In genomic region chr11:3879967-3880542, GRCh38 we compare ENCODE assay signal across 10 cellular contexts. TPM values are rescaled to one million over a fixed set of nuclear protein-coding genes. Genes with fewer than 3 reads are reported as not detected.
A peak's percentile ranks its signal among the peaks of the same experiment; 100 is the strongest.
DNase-seq lines count a peak whose midpoint lies in the region; ATAC-seq, FAIRE-seq and TF ChIP-seq lines count a peak whose summit lies in the region.
"Had no signal": no experiment of that assay in that cellular context is flagged by ENCODE, and none has a peak within 500 bp of the region (broad histone marks: within the 10 kb centered on the region; RNA-seq: fewer than 3 reads in every experiment).

No MANE protein-coding gene starts in this region.

- no peaks in the 10 kb centered on the region for H3K27me3 Mint-ChIP-seq in activated CD8-positive, alpha-beta T cell treated with anti-CD3 and anti-CD28 coated beads, Interleukin-2, amount 10 ng/mL, durations not matched to agents 7 days and 5 days (ENCODE audit: low read depth)
- no peaks in the 10 kb centered on the region for H3K27me3 Mint-ChIP-seq in natural killer cell treated with Interleukin-12 subunit alpha and Interleukin-12 subunit beta and Interleukin-15 and Interleukin-18, amount 100 ng/mL, for 72 hours

- peaks cover 73% of the 10 kb centered on the region for H3K4me1 Mint-ChIP-seq in activated CD8-positive, alpha-beta T cell treated with anti-CD3 and anti-CD28 coated beads, Interleukin-2, amount 10 ng/mL, durations not matched to agents 7 days and 5 days (ENCODE audit: low read depth)
- H3K4me1 Mint-ChIP-seq in natural killer cell treated with Interleukin-12 subunit alpha and Interleukin-12 subunit beta and Interleukin-15 and Interleukin-18, amount 100 ng/mL, for 72 hours (ENCODE audit: low read depth in 2 of 2) = peaks cover 65 to 66% of the 10 kb centered on the region in 2 donors

- CTCF ChIA-PET in activated CD8-positive, alpha-beta T cell treated with anti-CD3 and anti-CD28 coated beads, Interleukin-2, amount 10 ng/mL, durations not matched to agents 7 days and 5 days (lab: Charles Lee) = interaction anchor here (0.9 to 3.6 kb wide), 7 partner anchors 9 to 47 kb away, joined by 3 to 27 read pairs (median 5); partner anchors contain the start of gene STIM1
- CTCF ChIA-PET in RWPE1 (lab: Yijun Ruan, JAX) = interaction anchor here (1.2 kb wide), 1 partner anchor 17 kb away, joined by 3 read pairs; no protein-coding TSS in a partner anchor

- no peaks in the 10 kb centered on the region for H3K36me3 Mint-ChIP-seq in activated CD8-positive, alpha-beta T cell treated with anti-CD3 and anti-CD28 coated beads, Interleukin-2, amount 10 ng/mL, durations not matched to agents 7 days and 5 days (ENCODE audit: low read depth)
- H3K36me3 Mint-ChIP-seq in natural killer cell treated with Interleukin-12 subunit alpha and Interleukin-12 subunit beta and Interleukin-15 and Interleukin-18, amount 100 ng/mL, for 72 hours = no peaks in the 10 kb centered on the region

- POLR2A ChIA-PET in activated CD8-positive, alpha-beta T cell treated with anti-CD3 and anti-CD28 coated beads, Interleukin-2, amount 10 ng/mL, durations not matched to agents 7 days and 5 days (lab: Charles Lee) = interaction anchor here (1.0 to 1.7 kb wide), 2 partner anchors 25 to 62 kb away, joined by 3 to 10 read pairs; partner anchors contain the start of gene STIM1
- POLR2A ChIA-PET in RWPE1 (lab: Yijun Ruan, JAX; ENCODE audit: low non-redundant PET) = no interaction called here

- no peak overlapping the region for H3K27ac ChIP-seq in RWPE1

- peak overlapping the region; percentile 73 for H3K27ac Mint-ChIP-seq in activated CD8-positive, alpha-beta T cell treated with anti-CD3 and anti-CD28 coated beads, Interleukin-2, amount 10 ng/mL, durations not matched to agents 7 days and 5 days
- H3K27ac Mint-ChIP-seq in natural killer cell treated with Interleukin-12 subunit alpha and Interleukin-12 subunit beta and Interleukin-15 and Interleukin-18, amount 100 ng/mL, for 72 hours = peak overlapping the region; percentile 84 to 92

- no peak overlapping the region for H3K4me3 Mint-ChIP-seq in activated CD8-positive, alpha-beta T cell treated with anti-CD3 and anti-CD28 coated beads, Interleukin-2, amount 10 ng/mL, durations not matched to agents 7 days and 5 days
- peak overlapping the region; percentile 55 for H3K4me3 Mint-ChIP-seq in natural killer cell treated with Interleukin-12 subunit alpha and Interleukin-12 subunit beta and Interleukin-15 and Interleukin-18, amount 100 ng/mL, for 72 hours

- TF ChIP-seq CTCF in RWPE1 (conservative IDR thresholded peaks at IDR 0.05; ENCODE audit: low read depth) = no peak

- DNase-seq in GM18507 (ENCODE audit: extremely low spot score, insufficient read length, low read depth) = no peak
- DNase-seq in activated CD8-positive, alpha-beta T cell treated with anti-CD3 and anti-CD28 coated beads, Interleukin-2, amount 10 ng/mL, durations not matched to agents 7 days and 5 days = no peak
- no peak for DNase-seq in natural killer cell treated with Interleukin-12 subunit alpha and Interleukin-12 subunit beta and Interleukin-15 and Interleukin-18, amount 100 ng/mL, for 72 hours (ENCODE audit: low spot score)
- DNase-seq in RWPE1 (ENCODE audit: low spot score) = no peak
- no peak for DNase-seq in NCI-H2107 (lab: John Stamatoyannopoulos, UW)
- DNase-seq in GM19240 (ENCODE audit: insufficient read length, low spot score) = no peak
- DNase-seq in T1000 (lab: John Stamatoyannopoulos, UW) = no peak
- DNase-seq: cortex of kidney, retina had no signal

- ATAC-seq in HG02759 (IDR thresholded peaks at IDR 0.05; ENCODE audit: unreplicated experiment) = peak; percentile 52
- no peak for ATAC-seq in activated CD8-positive, alpha-beta T cell treated with anti-CD3 and anti-CD28 coated beads, Interleukin-2, amount 10 ng/mL, durations not matched to agents 7 days and 5 days
- peak in 1 of 2 donors; percentile 51 for ATAC-seq in natural killer cell treated with Interleukin-12 subunit alpha and Interleukin-12 subunit beta and Interleukin-15 and Interleukin-18, amount 100 ng/mL, for 72 hours

- peak; percentile 78 for FAIRE-seq in GM18507 (lab: Jason Lieb, UNC)

- no peaks in the 10 kb centered on the region for H3K9me3 Mint-ChIP-seq in activated CD8-positive, alpha-beta T cell treated with anti-CD3 and anti-CD28 coated beads, Interleukin-2, amount 10 ng/mL, durations not matched to agents 7 days and 5 days (ENCODE audit: insufficient read depth)
- H3K9me3 Mint-ChIP-seq in natural killer cell treated with Interleukin-12 subunit alpha and Interleukin-12 subunit beta and Interleukin-15 and Interleukin-18, amount 100 ng/mL, for 72 hours = no peaks in the 10 kb centered on the region

RNA-seq across cellular contexts. Expression of gene STIM1, which starts 24.6 kb away (rescaled TPM):
- 100 to 1,000 TPM in 1 of 2 experiments, 10 to 100 TPM in 1; 97.3 to 104 TPM for total RNA-seq in activated CD8-positive, alpha-beta T cell treated with anti-CD3 and anti-CD28 coated beads, Interleukin-2, amount 10 ng/mL, durations not matched to agents 7 days and 5 days
- total RNA-seq in natural killer cell treated with Interleukin-12 subunit alpha and Interleukin-12 subunit beta and Interleukin-15 and Interleukin-18, amount 100 ng/mL, for 72 hours = 10 to 100 TPM; 83.9 to 85.9 TPM

RNA-seq across cellular contexts. Expression of gene RHOG, which starts 39.3 kb away (rescaled TPM):
- 100 to 1,000 TPM; 173 to 191 TPM for total RNA-seq in activated CD8-positive, alpha-beta T cell treated with anti-CD3 and anti-CD28 coated beads, Interleukin-2, amount 10 ng/mL, durations not matched to agents 7 days and 5 days
- 100 to 1,000 TPM; 154 to 164 TPM for total RNA-seq in natural killer cell treated with Interleukin-12 subunit alpha and Interleukin-12 subunit beta and Interleukin-15 and Interleukin-18, amount 100 ng/mL, for 72 hours
